1 cellular context compared by ENCODE assay signal in the genomic region with DNA sequence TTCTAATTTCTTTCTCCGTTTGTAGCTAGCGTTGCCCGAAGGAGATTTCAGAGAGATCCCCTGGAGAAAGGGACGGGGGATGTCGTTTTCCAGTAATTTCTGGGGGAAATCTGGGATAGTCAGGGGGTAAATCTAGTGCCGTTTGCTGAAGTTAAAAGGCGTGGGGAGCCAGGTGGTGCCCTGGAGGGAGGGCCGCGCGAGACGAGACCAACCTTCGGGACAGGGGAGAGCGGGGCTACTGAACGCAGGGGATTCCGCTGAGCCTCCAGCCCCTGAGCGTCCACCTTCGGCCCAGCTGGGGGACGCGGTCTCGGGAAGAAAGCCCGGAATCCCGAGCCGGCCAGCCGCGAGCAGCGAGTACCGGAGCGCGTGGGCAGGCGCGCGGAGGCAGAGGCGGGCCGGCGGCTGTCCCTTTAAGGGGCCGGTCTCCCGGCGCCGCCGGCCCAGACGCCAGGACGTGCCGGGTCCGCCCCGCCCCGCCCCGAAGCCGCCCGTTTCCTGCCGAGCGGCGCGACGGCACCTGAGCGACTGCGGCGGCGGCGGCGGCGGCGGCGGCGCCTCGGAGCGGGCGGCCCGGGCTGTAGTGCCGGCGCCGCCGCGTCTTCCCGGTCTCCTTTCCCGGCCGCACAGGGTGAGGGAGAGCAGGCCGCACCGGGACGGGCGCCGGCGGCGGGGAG.
TF ChIP-seq lines count a peak whose summit lies in the region.

A gene with protein sequence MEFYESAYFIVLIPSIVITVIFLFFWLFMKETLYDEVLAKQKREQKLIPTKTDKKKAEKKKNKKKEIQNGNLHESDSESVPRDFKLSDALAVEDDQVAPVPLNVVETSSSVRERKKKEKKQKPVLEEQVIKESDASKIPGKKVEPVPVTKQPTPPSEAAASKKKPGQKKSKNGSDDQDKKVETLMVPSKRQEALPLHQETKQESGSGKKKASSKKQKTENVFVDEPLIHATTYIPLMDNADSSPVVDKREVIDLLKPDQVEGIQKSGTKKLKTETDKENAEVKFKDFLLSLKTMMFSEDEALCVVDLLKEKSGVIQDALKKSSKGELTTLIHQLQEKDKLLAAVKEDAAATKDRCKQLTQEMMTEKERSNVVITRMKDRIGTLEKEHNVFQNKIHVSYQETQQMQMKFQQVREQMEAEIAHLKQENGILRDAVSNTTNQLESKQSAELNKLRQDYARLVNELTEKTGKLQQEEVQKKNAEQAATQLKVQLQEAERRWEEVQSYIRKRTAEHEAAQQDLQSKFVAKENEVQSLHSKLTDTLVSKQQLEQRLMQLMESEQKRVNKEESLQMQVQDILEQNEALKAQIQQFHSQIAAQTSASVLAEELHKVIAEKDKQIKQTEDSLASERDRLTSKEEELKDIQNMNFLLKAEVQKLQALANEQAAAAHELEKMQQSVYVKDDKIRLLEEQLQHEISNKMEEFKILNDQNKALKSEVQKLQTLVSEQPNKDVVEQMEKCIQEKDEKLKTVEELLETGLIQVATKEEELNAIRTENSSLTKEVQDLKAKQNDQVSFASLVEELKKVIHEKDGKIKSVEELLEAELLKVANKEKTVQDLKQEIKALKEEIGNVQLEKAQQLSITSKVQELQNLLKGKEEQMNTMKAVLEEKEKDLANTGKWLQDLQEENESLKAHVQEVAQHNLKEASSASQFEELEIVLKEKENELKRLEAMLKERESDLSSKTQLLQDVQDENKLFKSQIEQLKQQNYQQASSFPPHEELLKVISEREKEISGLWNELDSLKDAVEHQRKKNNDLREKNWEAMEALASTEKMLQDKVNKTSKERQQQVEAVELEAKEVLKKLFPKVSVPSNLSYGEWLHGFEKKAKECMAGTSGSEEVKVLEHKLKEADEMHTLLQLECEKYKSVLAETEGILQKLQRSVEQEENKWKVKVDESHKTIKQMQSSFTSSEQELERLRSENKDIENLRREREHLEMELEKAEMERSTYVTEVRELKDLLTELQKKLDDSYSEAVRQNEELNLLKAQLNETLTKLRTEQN (N-terminal part only) (plus strand): TSS at position 484 of the 677 bp plus-strand sequence. CDS start 31,842 bp downstream, outside the sequence.

TF ChIP-seq in K562, 482 proteins besides CTCF, POLR2A, EP300 and RAD21 (continued from another document):
- TF ChIP-seq, protein P1, sequence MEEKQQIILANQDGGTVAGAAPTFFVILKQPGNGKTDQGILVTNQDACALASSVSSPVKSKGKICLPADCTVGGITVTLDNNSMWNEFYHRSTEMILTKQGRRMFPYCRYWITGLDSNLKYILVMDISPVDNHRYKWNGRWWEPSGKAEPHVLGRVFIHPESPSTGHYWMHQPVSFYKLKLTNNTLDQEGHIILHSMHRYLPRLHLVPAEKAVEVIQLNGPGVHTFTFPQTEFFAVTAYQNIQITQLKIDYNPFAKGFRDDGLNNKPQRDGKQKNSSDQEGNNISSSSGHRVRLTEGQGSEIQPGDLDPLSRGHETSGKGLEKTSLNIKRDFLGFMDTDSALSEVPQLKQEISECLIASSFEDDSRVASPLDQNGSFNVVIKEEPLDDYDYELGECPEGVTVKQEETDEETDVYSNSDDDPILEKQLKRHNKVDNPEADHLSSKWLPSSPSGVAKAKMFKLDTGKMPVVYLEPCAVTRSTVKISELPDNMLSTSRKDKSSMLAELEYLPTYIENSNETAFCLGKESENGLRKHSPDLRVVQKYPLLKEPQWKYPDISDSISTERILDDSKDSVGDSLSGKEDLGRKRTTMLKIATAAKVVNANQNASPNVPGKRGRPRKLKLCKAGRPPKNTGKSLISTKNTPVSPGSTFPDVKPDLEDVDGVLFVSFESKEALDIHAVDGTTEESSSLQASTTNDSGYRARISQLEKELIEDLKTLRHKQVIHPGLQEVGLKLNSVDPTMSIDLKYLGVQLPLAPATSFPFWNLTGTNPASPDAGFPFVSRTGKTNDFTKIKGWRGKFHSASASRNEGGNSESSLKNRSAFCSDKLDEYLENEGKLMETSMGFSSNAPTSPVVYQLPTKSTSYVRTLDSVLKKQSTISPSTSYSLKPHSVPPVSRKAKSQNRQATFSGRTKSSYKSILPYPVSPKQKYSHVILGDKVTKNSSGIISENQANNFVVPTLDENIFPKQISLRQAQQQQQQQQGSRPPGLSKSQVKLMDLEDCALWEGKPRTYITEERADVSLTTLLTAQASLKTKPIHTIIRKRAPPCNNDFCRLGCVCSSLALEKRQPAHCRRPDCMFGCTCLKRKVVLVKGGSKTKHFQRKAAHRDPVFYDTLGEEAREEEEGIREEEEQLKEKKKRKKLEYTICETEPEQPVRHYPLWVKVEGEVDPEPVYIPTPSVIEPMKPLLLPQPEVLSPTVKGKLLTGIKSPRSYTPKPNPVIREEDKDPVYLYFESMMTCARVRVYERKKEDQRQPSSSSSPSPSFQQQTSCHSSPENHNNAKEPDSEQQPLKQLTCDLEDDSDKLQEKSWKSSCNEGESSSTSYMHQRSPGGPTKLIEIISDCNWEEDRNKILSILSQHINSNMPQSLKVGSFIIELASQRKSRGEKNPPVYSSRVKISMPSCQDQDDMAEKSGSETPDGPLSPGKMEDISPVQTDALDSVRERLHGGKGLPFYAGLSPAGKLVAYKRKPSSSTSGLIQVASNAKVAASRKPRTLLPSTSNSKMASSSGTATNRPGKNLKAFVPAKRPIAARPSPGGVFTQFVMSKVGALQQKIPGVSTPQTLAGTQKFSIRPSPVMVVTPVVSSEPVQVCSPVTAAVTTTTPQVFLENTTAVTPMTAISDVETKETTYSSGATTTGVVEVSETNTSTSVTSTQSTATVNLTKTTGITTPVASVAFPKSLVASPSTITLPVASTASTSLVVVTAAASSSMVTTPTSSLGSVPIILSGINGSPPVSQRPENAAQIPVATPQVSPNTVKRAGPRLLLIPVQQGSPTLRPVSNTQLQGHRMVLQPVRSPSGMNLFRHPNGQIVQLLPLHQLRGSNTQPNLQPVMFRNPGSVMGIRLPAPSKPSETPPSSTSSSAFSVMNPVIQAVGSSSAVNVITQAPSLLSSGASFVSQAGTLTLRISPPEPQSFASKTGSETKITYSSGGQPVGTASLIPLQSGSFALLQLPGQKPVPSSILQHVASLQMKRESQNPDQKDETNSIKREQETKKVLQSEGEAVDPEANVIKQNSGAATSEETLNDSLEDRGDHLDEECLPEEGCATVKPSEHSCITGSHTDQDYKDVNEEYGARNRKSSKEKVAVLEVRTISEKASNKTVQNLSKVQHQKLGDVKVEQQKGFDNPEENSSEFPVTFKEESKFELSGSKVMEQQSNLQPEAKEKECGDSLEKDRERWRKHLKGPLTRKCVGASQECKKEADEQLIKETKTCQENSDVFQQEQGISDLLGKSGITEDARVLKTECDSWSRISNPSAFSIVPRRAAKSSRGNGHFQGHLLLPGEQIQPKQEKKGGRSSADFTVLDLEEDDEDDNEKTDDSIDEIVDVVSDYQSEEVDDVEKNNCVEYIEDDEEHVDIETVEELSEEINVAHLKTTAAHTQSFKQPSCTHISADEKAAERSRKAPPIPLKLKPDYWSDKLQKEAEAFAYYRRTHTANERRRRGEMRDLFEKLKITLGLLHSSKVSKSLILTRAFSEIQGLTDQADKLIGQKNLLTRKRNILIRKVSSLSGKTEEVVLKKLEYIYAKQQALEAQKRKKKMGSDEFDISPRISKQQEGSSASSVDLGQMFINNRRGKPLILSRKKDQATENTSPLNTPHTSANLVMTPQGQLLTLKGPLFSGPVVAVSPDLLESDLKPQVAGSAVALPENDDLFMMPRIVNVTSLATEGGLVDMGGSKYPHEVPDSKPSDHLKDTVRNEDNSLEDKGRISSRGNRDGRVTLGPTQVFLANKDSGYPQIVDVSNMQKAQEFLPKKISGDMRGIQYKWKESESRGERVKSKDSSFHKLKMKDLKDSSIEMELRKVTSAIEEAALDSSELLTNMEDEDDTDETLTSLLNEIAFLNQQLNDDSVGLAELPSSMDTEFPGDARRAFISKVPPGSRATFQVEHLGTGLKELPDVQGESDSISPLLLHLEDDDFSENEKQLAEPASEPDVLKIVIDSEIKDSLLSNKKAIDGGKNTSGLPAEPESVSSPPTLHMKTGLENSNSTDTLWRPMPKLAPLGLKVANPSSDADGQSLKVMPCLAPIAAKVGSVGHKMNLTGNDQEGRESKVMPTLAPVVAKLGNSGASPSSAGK (IDR thresholded peaks at IDR 0.05), result 0 out of 2 replicates have a peak, but pooled peaks have one; percentile 18
- TF ChIP-seq SUPT5H (IDR thresholded peaks at IDR 0.05) (peak; percentile 43), CCNT2 (IDR thresholded peaks at IDR 0.05; ENCODE audit: borderline replicate concordance, extremely low read depth, insufficient read length, low read depth, low read length) (peak; percentile 25), YY1 (IDR thresholded peaks at IDR 0.05; ENCODE audit: borderline replicate concordance in 1 of 3, control insufficient read depth in 1 of 3, extremely low read depth in 1 of 3, insufficient read depth in 3 of 3, insufficient read length in 1 of 3, insufficient replicate concordance in 2 of 3, low read depth in 1 of 3, low read length in 2 of 3) (peak in 1 of 3 experiments; percentile 31), FOXK2 (conservative IDR thresholded peaks at IDR 0.05 in 1 of 2, IDR thresholded peaks at IDR 0.05 in 1 of 2; ENCODE audit: low read depth in 2 of 2) (peak in 1 of 2 experiments; percentile 88; a peak in 2 of 4 replicates), SETDB1 (IDR thresholded peaks at IDR 0.05; ENCODE audit: low read length) (no peak), KDM5B (IDR thresholded peaks at IDR 0.05; ENCODE audit: insufficient replicate concordance, low read depth, low read length) (peak; percentile 28), GABPA (tag; conservative IDR thresholded peaks at IDR 0.05; ENCODE audit: low read depth) (peak; percentile 65), TEAD1 (CRISPR knock-in tag; IDR thresholded peaks at IDR 0.05) (0 out of 4 replicates have a peak, but pooled peaks of 1 of the 2 experiments have one; percentile 27), ZFX (CRISPR knock-in tag; IDR thresholded peaks at IDR 0.05) (peak; percentile 33), HMG20A (CRISPR knock-in tag; conservative IDR thresholded peaks at IDR 0.05) (no peak), HDAC2 (IDR thresholded peaks at IDR 0.05) (peak; percentile 55; the same call in 1 of the 2 replicates)
- TF ChIP-seq, protein P2, sequence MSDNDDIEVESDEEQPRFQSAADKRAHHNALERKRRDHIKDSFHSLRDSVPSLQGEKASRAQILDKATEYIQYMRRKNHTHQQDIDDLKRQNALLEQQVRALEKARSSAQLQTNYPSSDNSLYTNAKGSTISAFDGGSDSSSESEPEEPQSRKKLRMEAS (CRISPR knock-in tag; IDR thresholded peaks at IDR 0.05), result peak; percentile 39
- TF ChIP-seq, protein P3, sequence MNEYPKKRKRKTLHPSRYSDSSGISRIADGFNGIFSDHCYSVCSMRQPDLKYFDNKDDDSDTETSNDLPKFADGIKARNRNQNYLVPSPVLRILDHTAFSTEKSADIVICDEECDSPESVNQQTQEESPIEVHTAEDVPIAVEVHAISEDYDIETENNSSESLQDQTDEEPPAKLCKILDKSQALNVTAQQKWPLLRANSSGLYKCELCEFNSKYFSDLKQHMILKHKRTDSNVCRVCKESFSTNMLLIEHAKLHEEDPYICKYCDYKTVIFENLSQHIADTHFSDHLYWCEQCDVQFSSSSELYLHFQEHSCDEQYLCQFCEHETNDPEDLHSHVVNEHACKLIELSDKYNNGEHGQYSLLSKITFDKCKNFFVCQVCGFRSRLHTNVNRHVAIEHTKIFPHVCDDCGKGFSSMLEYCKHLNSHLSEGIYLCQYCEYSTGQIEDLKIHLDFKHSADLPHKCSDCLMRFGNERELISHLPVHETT (CRISPR knock-in tag; conservative IDR thresholded peaks at IDR 0.05 in 1 of 2, IDR thresholded peaks at IDR 0.05 in 1 of 2), result peak in 1 of 2 experiments; percentile 86; a peak in 1 of 4 replicates
- TF ChIP-seq, protein P4, sequence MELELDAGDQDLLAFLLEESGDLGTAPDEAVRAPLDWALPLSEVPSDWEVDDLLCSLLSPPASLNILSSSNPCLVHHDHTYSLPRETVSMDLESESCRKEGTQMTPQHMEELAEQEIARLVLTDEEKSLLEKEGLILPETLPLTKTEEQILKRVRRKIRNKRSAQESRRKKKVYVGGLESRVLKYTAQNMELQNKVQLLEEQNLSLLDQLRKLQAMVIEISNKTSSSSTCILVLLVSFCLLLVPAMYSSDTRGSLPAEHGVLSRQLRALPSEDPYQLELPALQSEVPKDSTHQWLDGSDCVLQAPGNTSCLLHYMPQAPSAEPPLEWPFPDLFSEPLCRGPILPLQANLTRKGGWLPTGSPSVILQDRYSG (tag; conservative IDR thresholded peaks at IDR 0.05; ENCODE audit: low read depth), result no peak
